ENCODE assay signal across 31 cellular contexts in genomic region chr20:48039514-48039913, GRCh38.
"Had no signal": no experiment of that assay in that cellular context is flagged by ENCODE, and none has a peak within 500 bp of the region (broad histone marks: within the 10 kb centered on the region; RNA-seq: fewer than 3 reads in every experiment).

No MANE protein-coding gene starts in this region.

- H3K4me3 ChIP-seq: MG63, Peyer's patch, SJSA1 had no signal

- H3K36me3 ChIP-seq: MG63, Peyer's patch, SJSA1 had no signal

- H3K9me3 ChIP-seq: Peyer's patch, SJSA1, SK-N-SH had no signal

- H3K27ac ChIP-seq: Peyer's patch, SJSA1 had no signal

- H3K9ac ChIP-seq: SK-N-SH had no signal

- H3K4me1 ChIP-seq: Peyer's patch, SJSA1 had no signal

- DNase-seq: Kasumi-1, MG63, NCI-H1048, NCI-H1092 treated with DMSO at 0.1 percent for 48 hours, NCI-H1105 treated with DMSO at 0.1 percent for 48 hours, NCI-H1417, NCI-H1436, NCI-H146, NCI-H1694, NCI-H1930, NCI-H2029 treated with DMSO at 0.1 percent for 48 hours, NCI-H2081 treated with DMSO at 0.1 percent for 48 hours, NCI-H2107, NCI-H2171, NCI-H226, NCI-H446 treated with DMSO at 0.1 percent for 48 hours, NCI-H510A, NCI-H524, NCI-H526, NCI-H69, NCI-H748 treated with DMSO at 0.1 percent for 48 hours, NCI-H82, OCI-M1, PC-3, Peyer's patch, Right ventricle myocardium superior, RPMI8226, SHP77 treated with DMSO at 0.1 percent for 48 hours, SK-N-SH, SW 1271 had no signal

- H3K27me3 ChIP-seq: MG63, Peyer's patch, SJSA1 had no signal

- H3K4me2 ChIP-seq: SK-N-SH had no signal

- ATAC-seq: PC-3 had no signal
